Comparison of ENCODE assay signal across 9 cellular contexts in genomic region chr10:34280599-34281374, GRCh38.
DNase-seq lines count a peak whose midpoint lies in the region; ATAC-seq and TF ChIP-seq lines count a peak whose summit lies in the region.
"Had no signal": no experiment of that assay in that cellular context is flagged by ENCODE, and none has a peak within 500 bp of the region (broad histone marks: within the 10 kb centered on the region; RNA-seq: fewer than 3 reads in every experiment).

No MANE protein-coding gene starts in this region.

- peaks cover 5% of the 10 kb centered on the region for H3K4me1 ChIP-seq in Loucy (ENCODE audit: insufficient read depth, low read length, poor library complexity, severe bottlenecking)

- DNase-seq in AG09319 (ENCODE audit: extremely low read depth, low read depth) (peak; percentile 73), dermis blood vessel endothelial cell (peak; percentile 78), mesothelial cell of epicardium (ENCODE audit: low spot score in 2 of 2, unreplicated experiment in 2 of 2) (no peak), activated gamma-delta T cell (lab: John Stamatoyannopoulos, UW) (no peak), NCI-H2107 (lab: John Stamatoyannopoulos, UW) (no peak), NCI-H2029 treated with DMSO at 0.1 percent for 48 hours (lab: John Stamatoyannopoulos, UW) (no peak)

- no peaks in the 10 kb centered on the region for H3K9me3 ChIP-seq in Loucy (ENCODE audit: insufficient read depth, low read depth, low read length)

- H4K20me1 ChIP-seq in Loucy (ENCODE audit: insufficient read depth, low read length, poor library complexity, severe bottlenecking) = no peaks in the 10 kb centered on the region

- H3K27ac Mint-ChIP-seq in mesothelial cell of epicardium = peak overlapping the region; percentile 13

- H3K79me2 ChIP-seq in Loucy (ENCODE audit: insufficient read depth, low read length) = no peaks in the 10 kb centered on the region

- TF ChIP-seq CTCF in AG09319 (IDR thresholded peaks at IDR 0.05; ENCODE audit: low read depth, low read length) = no peak
- peak; percentile 50 for TF ChIP-seq CTCF in Loucy (conservative IDR thresholded peaks at IDR 0.05; ENCODE audit: low read length)
- no peak for TF ChIP-seq CTCF in mesothelial cell of epicardium (IDR thresholded peaks at IDR 0.05; ENCODE audit: unreplicated experiment)

- H3K4me1 Mint-ChIP-seq in mesothelial cell of epicardium = peaks cover 13% of the 10 kb centered on the region

- no peak overlapping the region for H3K4me3 ChIP-seq in Loucy (ENCODE audit: low read length, poor library complexity, severe bottlenecking)

- H3K36me3 ChIP-seq in Loucy (ENCODE audit: insufficient read depth, low read length) = no peaks in the 10 kb centered on the region

- H3K36me3 Mint-ChIP-seq in mesothelial cell of epicardium = peaks cover 2% of the 10 kb centered on the region
- H3K36me3 Mint-ChIP-seq: activated naive CD4-positive, alpha-beta T cell treated with anti-CD3 and anti-CD28 coated beads, Interleukin-2, amount 50 U/mL, for 72 hours had no signal

- H3K27me3 Mint-ChIP-seq in mesothelial cell of epicardium (ENCODE audit: low read depth) = no peaks in the 10 kb centered on the region

- no peak overlapping the region for H2AFZ ChIP-seq in Loucy (ENCODE audit: low read length)

- H3K4me3 Mint-ChIP-seq in mesothelial cell of epicardium = no peak overlapping the region

- no peak overlapping the region for H3K9ac ChIP-seq in Loucy (ENCODE audit: low read depth, low read length, poor library complexity, severe bottlenecking)

- no peak for ATAC-seq in HG03045 (IDR thresholded peaks at IDR 0.05; ENCODE audit: unreplicated experiment)

- H3K4me2 ChIP-seq in Loucy (ENCODE audit: low read depth, low read length, poor library complexity, severe bottlenecking) = no peak overlapping the region

- no peaks in the 10 kb centered on the region for H3K9me3 Mint-ChIP-seq in mesothelial cell of epicardium

- no peaks in the 10 kb centered on the region for H3K9me2 ChIP-seq in Loucy (replicated peaks; ENCODE audit: low read depth, low read length)

- no peaks in the 10 kb centered on the region for H3F3A ChIP-seq in Loucy (ENCODE audit: low read depth)

- no peaks in the 10 kb centered on the region for H3K27me3 ChIP-seq in Loucy (ENCODE audit: insufficient read depth, low read length, poor library complexity, severe bottlenecking)

Comparison
In these comparisons a context has a peak if more than half of its experiments do, and no peak if none do; other contexts are left out.
1. DNase-seq: peak in AG09319 (single experiment) and dermis blood vessel endothelial cell (single experiment); none in mesothelial cell of epicardium (0 of 2), activated gamma-delta T cell (single experiment), NCI-H2107 (single experiment) and NCI-H2029 treated with DMSO at 0.1 percent for 48 hours (single experiment).